ENCODE assay signal across 8 cellular contexts in the genomic region with DNA sequence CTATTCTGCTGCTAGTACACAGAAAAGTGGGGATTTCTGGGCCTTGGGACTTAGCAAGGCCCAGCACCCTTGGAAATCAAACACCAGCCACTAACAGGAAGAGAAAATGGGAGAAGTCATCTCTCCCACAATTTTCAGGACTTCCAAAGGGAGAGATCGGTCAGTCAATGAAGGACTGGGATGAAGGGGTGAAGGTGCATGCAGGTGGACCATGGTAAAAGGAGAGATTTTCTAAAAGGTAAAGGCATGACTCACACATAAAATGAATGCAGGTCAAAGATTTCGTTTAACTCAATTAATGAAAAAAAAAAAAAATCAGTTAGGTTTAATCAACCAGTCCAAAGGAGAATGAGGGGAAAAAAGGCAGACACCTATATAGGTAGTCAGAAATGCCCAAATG.
"Had no signal": no experiment of that assay in that cellular context is flagged by ENCODE, and none has a peak within 500 bp of the region (broad histone marks: within the 10 kb centered on the region; RNA-seq: fewer than 3 reads in every experiment).

No MANE protein-coding gene starts in this region.

- ATAC-seq: GM12878 had no signal

- FAIRE-seq: G401.6, GM12878, GM12891, GM12892, GM18507, GM19239 had no signal

- DNase-seq: GDM1, GF-D8 had no signal

- H3K4me3 ChIP-seq: GM12878 had no signal
